Comparison of ENCODE assay signal across 8 cellular contexts in genomic region chr14:23095196-23096108, GRCh38. TPM values are rescaled to one million over a fixed set of nuclear protein-coding genes. Genes with fewer than 3 reads are reported as not detected.
DNase-seq lines count a peak whose midpoint lies in the region; ATAC-seq, FAIRE-seq and TF ChIP-seq lines count a peak whose summit lies in the region.

Gene C14orf119 (plus strand): TSS chr14:23095505. CDS start chr14:23097659, 2,154 bp downstream.

- peak; percentile 98 for FAIRE-seq in GM19239 (lab: Jason Lieb, UNC)

- peak within 1 kb of the TSS; percentile 95 for H3K27ac ChIP-seq in effector memory CD4-positive, alpha-beta T cell (ENCODE audit: insufficient read depth, low read length, poor library complexity, severe bottlenecking)

- peaks cover 45% of the 10 kb centered on the region for H3K36me3 ChIP-seq in effector memory CD4-positive, alpha-beta T cell (ENCODE audit: control insufficient read depth, insufficient read depth, low read length)

- H3K36me3 Mint-ChIP-seq in activated CD4-positive, alpha-beta T cell treated with anti-CD3 and anti-CD28 coated beads for 36 hours (ENCODE audit: low read depth) = peaks cover 45% of the 10 kb centered on the region

- H3K27ac Mint-ChIP-seq in activated CD4-positive, alpha-beta T cell treated with anti-CD3 and anti-CD28 coated beads for 36 hours = no peak within 1 kb of the TSS

- peaks cover 19% of the 10 kb centered on the region for H3K4me1 Mint-ChIP-seq in activated CD4-positive, alpha-beta T cell treated with anti-CD3 and anti-CD28 coated beads for 36 hours

- peak within 1 kb of the TSS; percentile 91 for H3K4me3 ChIP-seq in AG09309 (ENCODE audit: control insufficient read depth, low read depth, low read length)
- H3K4me3 ChIP-seq in effector memory CD4-positive, alpha-beta T cell (ENCODE audit: insufficient read depth, low read depth, low read length, poor library complexity, severe bottlenecking) = peak within 1 kb of the TSS; percentile 78

- H3K27me3 ChIP-seq in effector memory CD4-positive, alpha-beta T cell (replicated peaks; ENCODE audit: control insufficient read depth, insufficient read depth, low read length, poor library complexity, severe bottlenecking) = no peaks in the 10 kb centered on the region

- intact Hi-C loops in activated CD4-positive, alpha-beta T cell treated with anti-CD3 and anti-CD28 coated beads for 36 hours (cut with DNase I, micrococcal nuclease) = loop anchor here (1.0 to 10.0 kb wide), 17 partner anchors 24 to 1831 kb away; partner anchors contain the start of genes HOMEZ (in 2 of the 2), PSMB5 (in 2 of the 2), DCAF11 (in 1 of the 2) and EMC9 (in 1 of the 2)

- no peak for TF ChIP-seq CTCF in AG09309 (IDR thresholded peaks at IDR 0.05; ENCODE audit: control insufficient read depth, insufficient read depth, low read depth, low read length, missing control alignments)

- DNase-seq in AG09309 (ENCODE audit: low read depth) (peak; percentile 98), GM19239 (ENCODE audit: insufficient read length, low spot score) (peak; percentile 86), medulla oblongata (ENCODE audit: extremely low spot score) (peak; percentile 100)
- peak; percentile 100 for DNase-seq in activated CD4-positive, alpha-beta T cell treated with anti-CD3 and anti-CD28 coated beads for 36 hours
- peak; percentile 95 to 99 (median 99) for DNase-seq in effector memory CD4-positive, alpha-beta T cell
- peak; percentile 98 for DNase-seq in stimulated activated CD8-positive, alpha-beta memory T cell treated with anti-CD3 and anti-CD28 coated beads, Interleukin-7, amount 100 ng/mL, for 1 hour (ENCODE audit: low read depth in 2 of 2)
- DNase-seq in NK-92 treated with Interleukin-12 subunit alpha and Interleukin-12 subunit beta, amount 100 ng/mL, for 24 hours (lab: John Stamatoyannopoulos, UW) = no peak

- H3K9me3 Mint-ChIP-seq in activated CD4-positive, alpha-beta T cell treated with anti-CD3 and anti-CD28 coated beads for 36 hours (ENCODE audit: low read depth) = no peaks in the 10 kb centered on the region

- ATAC-seq in HG03442 (IDR thresholded peaks at IDR 0.05; ENCODE audit: unreplicated experiment) = peak; percentile 92
- ATAC-seq in activated CD4-positive, alpha-beta T cell treated with anti-CD3 and anti-CD28 coated beads for 36 hours = peak; percentile 93

- peaks cover 18% of the 10 kb centered on the region for H3K4me1 ChIP-seq in effector memory CD4-positive, alpha-beta T cell (ENCODE audit: control insufficient read depth, insufficient read depth, low read length, poor library complexity, severe bottlenecking)

- CTCF ChIA-PET in activated CD4-positive, alpha-beta T cell treated with anti-CD3 and anti-CD28 coated beads for 36 hours (lab: Charles Lee) = interaction anchor here (0.6 to 5.1 kb wide), 35 partner anchors 10 to 1066 kb away, joined by 3 to 58 read pairs (median 4); partner anchors contain the start of genes IRF9, PRMT5, RBM23 and RNF212B

- POLR2A ChIA-PET in activated CD4-positive, alpha-beta T cell treated with anti-CD3 and anti-CD28 coated beads for 36 hours (lab: Charles Lee) = interaction anchor here (0.6 to 2.1 kb wide), 19 partner anchors 10 to 1825 kb away, joined by 3 to 27 read pairs (median 8); partner anchors contain the start of genes AJUBA, DAD1, HAUS4 and HOMEZ

- no peaks in the 10 kb centered on the region for H3K27me3 Mint-ChIP-seq in activated CD4-positive, alpha-beta T cell treated with anti-CD3 and anti-CD28 coated beads for 36 hours

- no peak within 1 kb of the TSS for H3K4me3 Mint-ChIP-seq in activated CD4-positive, alpha-beta T cell treated with anti-CD3 and anti-CD28 coated beads for 36 hours

- H3K9me3 ChIP-seq in effector memory CD4-positive, alpha-beta T cell (ENCODE audit: control insufficient read depth, low read length) = no peaks in the 10 kb centered on the region

RNA-seq across cellular contexts. Expression of gene C14orf119, which starts in this region (rescaled TPM):
- 10 to 100 TPM; 43.8 to 51.5 TPM for total RNA-seq in activated CD4-positive, alpha-beta T cell treated with anti-CD3 and anti-CD28 coated beads for 36 hours
